8 cellular contexts compared by ENCODE assay signal in genomic region chr10:116444527-116445142, GRCh38. TPM values are rescaled to one million over a fixed set of nuclear protein-coding genes. Genes with fewer than 3 reads are reported as not detected.
DNase-seq lines count a peak whose midpoint lies in the region; TF ChIP-seq lines count a peak whose summit lies in the region.

No MANE protein-coding gene starts in this region.

- DNase-seq in AG04450 (ENCODE audit: low read depth, low spot score) (peak; percentile 21), GM04504 (ENCODE audit: low read depth) (peak; percentile 3), HEK293T (ENCODE audit: extremely low spot score) (peak; percentile 62), NCI-H460 (ENCODE audit: extremely low read depth, low read depth) (peak; percentile 25), epithelial cell of esophagus (ENCODE audit: low read depth) (peak; percentile 53), pons (ENCODE audit: low spot score) (peak; percentile 30), posterior vena cava (ENCODE audit: low spot score) (no peak)
- DNase-seq in stimulated activated CD4-positive, alpha-beta T cell treated with anti-CD3 and anti-CD28 coated beads, Interleukin-1b, Interleukin-23, amount 100 ng/mL, for 48 hours = no peak

- no peak overlapping the region for H3K27ac ChIP-seq in AG04450 (ENCODE audit: low read depth, low read length)

- H3K4me3 ChIP-seq in AG04450 (ENCODE audit: low read depth, low read length) = no peak overlapping the region
- no peak overlapping the region for H3K4me3 ChIP-seq in epithelial cell of esophagus (ENCODE audit: low read length)

- POLR2A ChIA-PET in AG04450 (lab: Yijun Ruan, JAX) (no interaction called here), HEK293T (lab: Yijun Ruan, JAX) (no interaction called here)

- no peaks in the 10 kb centered on the region for H3K9me3 ChIP-seq in AG04450 (ENCODE audit: control insufficient read depth, insufficient read depth, low read length)

- TF ChIP-seq CTCF in AG04450 (IDR thresholded peaks at IDR 0.05; ENCODE audit: low read depth, low read length) = peak; percentile 85
- TF ChIP-seq CTCF in epithelial cell of esophagus (IDR thresholded peaks at IDR 0.05; ENCODE audit: insufficient read depth, low read depth, low read length, missing control alignments) = peak; percentile 88

- intact Hi-C loops in posterior vena cava (cut with DNase I) = no loop called here

- CTCF ChIA-PET in AG04450 (lab: Charles Lee) (interaction anchor here (0.6 to 1.2 kb wide), 17 partner anchors 9 to 535 kb away, joined by 3 to 10 read pairs (median 4); partner anchors contain the start of gene PNLIPRP3), HEK293T (lab: Yijun Ruan, JAX) (no interaction called here)

- no peaks in the 10 kb centered on the region for H3K27me3 ChIP-seq in AG04450 (ENCODE audit: control insufficient read depth, insufficient read depth, low read length)

TF ChIP-seq in HEK293T, 16 proteins besides CTCF, POLR2A, EP300 and RAD21:
- TF ChIP-seq SP1 (IDR thresholded peaks at IDR 0.05) (no peak), L3MBTL2 (conservative IDR thresholded peaks at IDR 0.05) (no peak), TARDBP (IDR thresholded peaks at IDR 0.05) (no peak), FOXM1 (IDR thresholded peaks at IDR 0.05; ENCODE audit: borderline replicate concordance) (no peak), ARNT (IDR thresholded peaks at IDR 0.05) (no peak), PKNOX1 (IDR thresholded peaks at IDR 0.05) (no peak), ZNF384 (IDR thresholded peaks at IDR 0.05) (no peak), FOXA1 (IDR thresholded peaks at IDR 0.05) (no peak), SUZ12 (IDR thresholded peaks at IDR 0.05) (no peak), CTBP1 (IDR thresholded peaks at IDR 0.05; ENCODE audit: borderline replicate concordance) (no peak), ELF4 (IDR thresholded peaks at IDR 0.05) (no peak), HDGF (IDR thresholded peaks at IDR 0.05; ENCODE audit: borderline replicate concordance) (no peak), FOXK2 (IDR thresholded peaks at IDR 0.05) (no peak), NFRKB (IDR thresholded peaks at IDR 0.05) (no peak), BHLHE40 (IDR thresholded peaks at IDR 0.05; ENCODE audit: borderline replicate concordance) (no peak), LEF1 (IDR thresholded peaks at IDR 0.05; ENCODE audit: borderline replicate concordance) (no peak)

RNA-seq across cellular contexts. Expression of gene PNLIPRP3, which starts 17.0 kb away (rescaled TPM):
- not detected in 2 replicates for polyA plus RNA-seq in AG04450 (2011; rRNA removed)
- not detected in 2 replicates for polyA minus RNA-seq in AG04450 (2011; rRNA and poly(A)+ RNA removed)
- not detected in 2 replicates for total RNA-seq in NCI-H460 (2014; rRNA removed; shearing (Covaris generic))
- polyA plus RNA-seq in NCI-H460 (2014; cell fraction: nucleus; rRNA removed) = not detected in 2 replicates
- not detected for total RNA-seq in posterior vena cava

Comparison
In these comparisons a context has a peak if more than half of its experiments do, and no peak if none do; other contexts are left out.
1. DNase-seq: peak in AG04450 (single experiment), GM04504 (single experiment), HEK293T (single experiment), NCI-H460 (single experiment), epithelial cell of esophagus (single experiment) and pons (single experiment); none in posterior vena cava (single experiment) and stimulated activated CD4-positive, alpha-beta T cell treated with anti-CD3 and anti-CD28 coated beads, Interleukin-1b, Interleukin-23, amount 100 ng/mL, for 48 hours (single experiment).